In the genomic region with DNA sequence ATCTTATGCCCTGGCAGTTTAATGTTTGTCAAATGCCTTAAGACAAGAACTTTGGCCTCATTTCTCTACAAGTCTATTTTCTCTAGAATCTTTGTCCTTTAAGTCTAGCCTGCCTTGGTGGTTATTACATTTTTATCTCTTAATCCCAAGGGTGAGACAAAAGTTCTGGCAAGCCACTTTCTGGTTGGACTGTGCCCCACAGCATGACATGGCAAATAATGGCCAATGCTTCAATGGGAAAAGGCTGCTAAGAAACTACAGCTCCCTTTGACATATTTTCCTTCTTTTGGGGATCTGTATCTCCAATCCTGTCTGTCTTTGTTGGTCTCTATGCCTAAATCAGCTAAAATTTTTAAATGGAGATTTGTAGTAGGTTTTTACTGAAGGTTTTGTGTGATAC, we compare ENCODE assay signal across 28 cellular contexts.
DNase-seq lines count a peak whose midpoint lies in the region; ATAC-seq and TF ChIP-seq lines count a peak whose summit lies in the region.
"Had no signal": no experiment of that assay in that cellular context is flagged by ENCODE, and none has a peak within 500 bp of the region (broad histone marks: within the 10 kb centered on the region; RNA-seq: fewer than 3 reads in every experiment).

No MANE protein-coding gene starts in this region.

- dilution Hi-C loops in mammary epithelial cell (cut with HindIII; ENCODE audit: low sequenced_read_pairs) = no loop called here

- no peak overlapping the region for H3K27ac Mint-ChIP-seq in MCF 10A (ENCODE audit: low read depth, unreplicated experiment)
- H3K27ac Mint-ChIP-seq: activated naive CD4-positive, alpha-beta T cell treated with anti-CD3 and anti-CD28 coated beads, Interleukin-2, amount 50 U/mL, for 72 hours; activated T-helper 2 cell treated with anti-CD3 and anti-CD28 coated beads, Interferon-gamma antibody, Interleukin-2, Interleukin-4, amounts not matched to agents 10 μg/mL and 5 μg/mL and 100 μg/mL, durations not matched to agents 14 hours and 24 hours and 36 hours; CD4-positive, CD25-positive, alpha-beta regulatory T cell had no signal

- no peak overlapping the region for H3K4me3 Mint-ChIP-seq in MCF 10A (ENCODE audit: unreplicated experiment)
- H3K4me3 Mint-ChIP-seq: CD4-positive, CD25-positive, alpha-beta regulatory T cell had no signal

- intact Hi-C loops in mammary epithelial cell (cut with micrococcal nuclease) = no loop called here
- intact Hi-C loops in MCF 10A (cut with micrococcal nuclease) = no loop called here
- intact Hi-C loops in uterus (cut with DNase I; ENCODE audit: low total_unique reads) = no loop called here

- no peaks in the 10 kb centered on the region for H3K4me1 ChIP-seq in mammary epithelial cell (ENCODE audit: insufficient read depth, low read length)
- H3K4me1 ChIP-seq in osteoblast (ENCODE audit: insufficient read depth, low read length) = no peaks in the 10 kb centered on the region
- H3K4me1 ChIP-seq in uterus = no peaks in the 10 kb centered on the region
- H3K4me1 ChIP-seq: prostate gland had no signal

- TF ChIP-seq POLR2A in erythroblast (IDR thresholded peaks at IDR 0.05; ENCODE audit: low read length) (no peak), uterus (IDR thresholded peaks at IDR 0.05) (no peak)

- BruUV-seq in mammary epithelial cell (replicated peaks; lab: Mats Ljungman, UMichigan) = no TSS peak
- no TSS peak for BruUV-seq in MCF 10A (replicated peaks; lab: Mats Ljungman, UMichigan)

- H3K4me3 ChIP-seq in mammary epithelial cell (replicated peaks in 1 of 3; ENCODE audit: insufficient read depth in 1 of 3, low read depth in 2 of 3, low read length in 3 of 3) (no peak overlapping the region), osteoblast (ENCODE audit: insufficient read depth, low read length) (no peak overlapping the region), uterus (no peak overlapping the region)
- H3K4me3 ChIP-seq: prostate gland, skin epidermis had no signal

- no peaks in the 10 kb centered on the region for H3K4me1 Mint-ChIP-seq in MCF 10A (ENCODE audit: insufficient read depth, unreplicated experiment)
- H3K4me1 Mint-ChIP-seq: CD4-positive, CD25-positive, alpha-beta regulatory T cell had no signal

- CTCF ChIA-PET in mammary epithelial cell (lab: Charles Lee; ENCODE audit: low non-redundant PET) = no interaction called here
- CTCF ChIA-PET in MCF 10A (lab: Yijun Ruan, JAX) = no interaction called here

- TF ChIP-seq CTCF in mammary epithelial cell (conservative IDR thresholded peaks at IDR 0.05 in 1 of 2, IDR thresholded peaks at IDR 0.05 in 1 of 2; ENCODE audit: extremely low read depth in 1 of 2, insufficient read depth in 1 of 2, low read depth in 1 of 2, low read length in 2 of 2) (no peak), MCF 10A (IDR thresholded peaks at IDR 0.05; ENCODE audit: unreplicated experiment) (no peak), osteoblast (IDR thresholded peaks at IDR 0.05; ENCODE audit: extremely low read depth, low read depth, low read length) (no peak), uterus (IDR thresholded peaks at IDR 0.05) (no peak)

- in situ Hi-C loops in mammary epithelial cell (cut with MboI; ENCODE audit: low sequenced_read_pairs in 2 of 2) = loop anchor here in 1 of 2 donors (25.0 kb wide), 1 partner anchor 175 kb away; a partner anchor contains a TSS

- POLR2A ChIA-PET in MCF 10A (lab: Yijun Ruan, JAX) = no interaction called here

- H2AFZ ChIP-seq in mammary epithelial cell (ENCODE audit: low read depth, low read length) = peak overlapping the region; percentile 55
- H2AFZ ChIP-seq in osteoblast (ENCODE audit: low read length) = peak overlapping the region; percentile 32

- H3K9me3 Mint-ChIP-seq in MCF 10A (ENCODE audit: unreplicated experiment) = peaks cover 4% of the 10 kb centered on the region
- H3K9me3 Mint-ChIP-seq: activated naive CD4-positive, alpha-beta T cell treated with anti-CD3 and anti-CD28 coated beads, Interleukin-2, amount 50 U/mL, for 72 hours; activated T-helper 2 cell treated with anti-CD3 and anti-CD28 coated beads, Interferon-gamma antibody, Interleukin-2, Interleukin-4, amounts not matched to agents 10 μg/mL and 5 μg/mL and 100 μg/mL, durations not matched to agents 14 hours and 24 hours and 36 hours had no signal

- H3K79me2 ChIP-seq in mammary epithelial cell (ENCODE audit: insufficient read depth, low read length) = no peaks in the 10 kb centered on the region
- H3K79me2 ChIP-seq in osteoblast (ENCODE audit: insufficient read depth, low read length) = no peaks in the 10 kb centered on the region

- H3K27me3 Mint-ChIP-seq in MCF 10A (ENCODE audit: insufficient read depth, unreplicated experiment) = no peaks in the 10 kb centered on the region

- DNase-seq in mammary epithelial cell = no peak
- no peak for DNase-seq in MCF 10A (ENCODE audit: unreplicated experiment)
- peak; percentile 32 to 54 for DNase-seq in erythroblast (lab: John Stamatoyannopoulos, UW)
- DNase-seq in osteoblast (ENCODE audit: insufficient read length, low spot score, missing footprints) = no peak
- no peak for DNase-seq in uterus
- no peak for DNase-seq in islet precursor cell
- no peak for DNase-seq in NCI-H748 (lab: John Stamatoyannopoulos, UW; ENCODE audit: unreplicated experiment)
- DNase-seq: activated CD4-positive, alpha-beta T cell treated with anti-CD3 and anti-CD28 coated beads for 48 hours; AML-193; CD4-positive, CD25-positive, alpha-beta regulatory T cell; EL; Kasumi-1; mesenchymal stem cell; MV-4-11; NCI-H146; NCI-H345; NCI-H748 treated with DMSO at 0.1 percent for 48 hours; stimulated activated naive CD4-positive, alpha-beta T cell; T1000; WERI-Rb-1 had no signal

- no peaks in the 10 kb centered on the region for H3K36me3 Mint-ChIP-seq in MCF 10A (ENCODE audit: insufficient read depth, unreplicated experiment)
- H3K36me3 Mint-ChIP-seq: activated naive CD4-positive, alpha-beta T cell treated with anti-CD3 and anti-CD28 coated beads, Interleukin-2, amount 50 U/mL, for 72 hours; CD4-positive, CD25-positive, alpha-beta regulatory T cell had no signal

- ATAC-seq in HG03159 (IDR thresholded peaks at IDR 0.05; ENCODE audit: unreplicated experiment) = no peak
- ATAC-seq: activated naive CD4-positive, alpha-beta T cell treated with anti-CD3 and anti-CD28 coated beads, Interleukin-2, amount 50 U/mL, for 72 hours; HepG2; left lobe of liver had no signal

- H3K4me2 ChIP-seq in mammary epithelial cell (ENCODE audit: insufficient read depth, low read depth, low read length) (no peak overlapping the region), osteoblast (ENCODE audit: insufficient read depth, low read length) (no peak overlapping the region)

- no peak overlapping the region for H3K27ac ChIP-seq in mammary epithelial cell (ENCODE audit: insufficient read depth, low read depth, low read length)
- H3K27ac ChIP-seq in osteoblast (ENCODE audit: low read depth, low read length) = no peak overlapping the region
- H3K27ac ChIP-seq in uterus = peak overlapping the region; percentile 47 to 62
- H3K27ac ChIP-seq: neutrophil, prostate gland, WERI-Rb-1 had no signal

- H3K9me3 ChIP-seq in mammary epithelial cell (replicated peaks; ENCODE audit: insufficient read depth, low read length) (no peaks in the 10 kb centered on the region), osteoblast (ENCODE audit: low read depth, low read length) (no peaks in the 10 kb centered on the region), uterus (no peaks in the 10 kb centered on the region)
- H3K9me3 ChIP-seq: neutrophil, prostate gland had no signal

- H4K20me1 ChIP-seq in mammary epithelial cell (ENCODE audit: insufficient read depth, low read length) = no peaks in the 10 kb centered on the region
- H4K20me1 ChIP-seq in osteoblast (ENCODE audit: insufficient read depth, low read length) = no peaks in the 10 kb centered on the region

- H3K9ac ChIP-seq in mammary epithelial cell (ENCODE audit: insufficient read depth, low read length) = no peak overlapping the region

- H3K27me3 ChIP-seq in mammary epithelial cell (ENCODE audit: insufficient read depth, low read length) (no peaks in the 10 kb centered on the region), osteoblast (ENCODE audit: insufficient read depth, low read length) (no peaks in the 10 kb centered on the region), uterus (no peaks in the 10 kb centered on the region)
- H3K27me3 ChIP-seq: neutrophil had no signal

- H3K36me3 ChIP-seq in mammary epithelial cell (ENCODE audit: insufficient read depth, low read length) = no peaks in the 10 kb centered on the region
- H3K36me3 ChIP-seq in osteoblast (ENCODE audit: insufficient read depth, low read length) = no peaks in the 10 kb centered on the region
- H3K36me3 ChIP-seq in uterus = no peaks in the 10 kb centered on the region
- H3K36me3 ChIP-seq: neutrophil, prostate gland, WERI-Rb-1 had no signal

Comparison
In these comparisons a context has a peak if more than half of its experiments do, and no peak if none do; other contexts are left out.
1. DNase-seq: peak in erythroblast (2 of 2); none in mammary epithelial cell (single experiment), MCF 10A (single experiment), osteoblast (single experiment), uterus (0 of 2), islet precursor cell (single experiment) and NCI-H748 (single experiment).
2. H3K27ac ChIP-seq: peak in uterus (2 of 2); none in mammary epithelial cell (single experiment) and osteoblast (single experiment).